In the genomic region with DNA sequence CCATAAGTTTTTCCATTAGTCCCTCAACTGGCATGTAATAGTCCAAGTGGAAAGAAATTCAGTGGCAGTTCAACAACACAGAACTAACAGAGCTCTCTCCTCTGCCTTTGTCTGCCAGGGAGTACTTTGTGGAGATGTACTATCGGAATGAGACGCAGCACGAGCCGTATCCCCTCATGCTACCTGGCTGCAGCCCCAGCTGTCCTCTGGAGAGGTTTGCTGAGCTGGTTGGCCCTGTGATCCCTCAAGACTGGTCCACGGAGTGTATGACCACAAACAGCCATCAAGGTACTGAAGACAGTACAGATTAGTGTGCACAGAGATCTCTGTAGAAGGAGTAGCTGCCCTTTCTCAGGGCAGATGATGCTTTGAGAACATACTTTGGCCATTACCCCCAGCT, we compare ENCODE assay signal across 36 cellular contexts. TPM values are rescaled to one million over a fixed set of nuclear protein-coding genes. Genes with fewer than 3 reads are reported as not detected.
DNase-seq lines count a peak whose midpoint lies in the region; ATAC-seq, FAIRE-seq and TF ChIP-seq lines count a peak whose summit lies in the region.
"Had no signal": no experiment of that assay in that cellular context is flagged by ENCODE, and none has a peak within 500 bp of the region (broad histone marks: within the 10 kb centered on the region; RNA-seq: fewer than 3 reads in every experiment).

No MANE protein-coding gene starts in this region.

- intact Hi-C loops in HepG2 (cut with micrococcal nuclease; ENCODE audit: unreplicated experiment): no loop called here
- intact Hi-C loops in right lobe of liver (cut with DNase I): no loop called here
- intact Hi-C loops in K562 (cut with micrococcal nuclease): no loop called here
- intact Hi-C loops in vagina (cut with DNase I): no loop called here

- no peak overlapping the region for H3K23ac ChIP-seq in H1 (ENCODE audit: insufficient read length)

- no peak overlapping the region for H3K27ac ChIP-seq in HepG2 (ENCODE audit: extremely low read length, insufficient read depth, low read length)
- H3K27ac ChIP-seq in right lobe of liver: no peak overlapping the region
- peak overlapping the region; percentile 51 for H3K27ac ChIP-seq in VCaP
- H3K27ac ChIP-seq in K562 (ENCODE audit: extremely low read depth, low read depth, low read length): no peak overlapping the region
- H3K27ac ChIP-seq in H1 (ENCODE audit: low read depth, low read length): no peak overlapping the region
- H3K27ac ChIP-seq in vagina: no peak overlapping the region
- H3K27ac ChIP-seq: 22Rv1; A549; BLaER1; BLaER1 treated with 17β-estradiol and CSF1 and Interleukin-3, amounts not matched to agents 10 nM and 100 nM; C4-2B had no signal

- H3K4me1 ChIP-seq in HepG2 (ENCODE audit: insufficient read depth, low read length): no peaks in the 10 kb centered on the region
- no peaks in the 10 kb centered on the region for H3K4me1 ChIP-seq in right lobe of liver
- H3K4me1 ChIP-seq in K562 (replicated peaks in 1 of 2; ENCODE audit: control insufficient read depth in 2 of 2, insufficient read depth in 2 of 2, low read length in 2 of 2): no peaks in the 10 kb centered on the region
- H3K4me1 ChIP-seq in H1 (replicated peaks in 1 of 4; ENCODE audit: control insufficient read depth in 3 of 4, insufficient read depth in 4 of 4, low read length in 3 of 4): peaks cover 0 to 2% (median under 1%) of the 10 kb centered on the region in 4 experiments; a peak in 3 of 7 replicates
- H3K4me1 ChIP-seq in vagina: no peaks in the 10 kb centered on the region
- H3K4me1 ChIP-seq: A549, BE2C had no signal

- no peak overlapping the region for H3K56ac ChIP-seq in H1 (replicated peaks; ENCODE audit: insufficient read length, low read depth, low read length)

- H3K4ac ChIP-seq in H1 (replicated peaks; ENCODE audit: insufficient read length, low read depth, low read length): no peak overlapping the region

- H2BK12ac ChIP-seq in H1 (ENCODE audit: low read depth, low read length): no peak overlapping the region

- BruUV-seq in HepG2 (replicated peaks; lab: Mats Ljungman, UMichigan) (no TSS peak), K562 (replicated peaks; lab: Mats Ljungman, UMichigan) (no TSS peak)

- no peaks in the 10 kb centered on the region for H4K20me1 ChIP-seq in HepG2 (ENCODE audit: insufficient read depth, low read length)
- H4K20me1 ChIP-seq in K562 (replicated peaks; ENCODE audit: control insufficient read depth, insufficient read depth, low read length): no peaks in the 10 kb centered on the region
- H4K20me1 ChIP-seq in H1 (replicated peaks in 1 of 2; ENCODE audit: control insufficient read depth in 1 of 2, insufficient read depth in 2 of 2, low read length in 2 of 2): no peaks in the 10 kb centered on the region
- H4K20me1 ChIP-seq: BLaER1 had no signal

- no peak overlapping the region for H2AK5ac ChIP-seq in H1 (ENCODE audit: low read depth, low read length)

- no peaks in the 10 kb centered on the region for H3K9me3 ChIP-seq in HepG2 (ENCODE audit: low read length)
- no peaks in the 10 kb centered on the region for H3K9me3 ChIP-seq in right lobe of liver
- H3K9me3 ChIP-seq in K562 (replicated peaks; ENCODE audit: control insufficient read depth, insufficient read depth, low read depth, low read length): no peaks in the 10 kb centered on the region
- H3K9me3 ChIP-seq in H1 (ENCODE audit: insufficient read depth in 2 of 2, low read depth in 1 of 2, low read length in 1 of 2): no peaks in the 10 kb centered on the region
- H3K9me3 ChIP-seq in vagina: no peaks in the 10 kb centered on the region
- H3K9me3 ChIP-seq: A549; BE2C; BLaER1; BLaER1 treated with 17β-estradiol and CSF1 and Interleukin-3, amounts not matched to agents 10 nM and 100 nM; Caco-2 had no signal

- no peak for TF ChIP-seq RAD21 in HepG2 (CRISPR knock-in tag; IDR thresholded peaks at IDR 0.05)
- TF ChIP-seq RAD21 in K562 (CRISPR knock-in tag; conservative IDR thresholded peaks at IDR 0.05 in 1 of 2, IDR thresholded peaks at IDR 0.05 in 1 of 2): no peak
- TF ChIP-seq RAD21 in H1 (IDR thresholded peaks at IDR 0.05 in 1 of 2, conservative IDR thresholded peaks at IDR 0.05 in 1 of 2; ENCODE audit: low read depth in 2 of 2, low read length in 2 of 2): no peak

- WGBS in HepG2 (ENCODE audit: low lambda C conversion rate): 30% methylated on average over 5 of the region's 5 CpGs
- 71% methylated on average over 4 of the region's 5 CpGs for WGBS in right lobe of liver (ENCODE audit: insufficient coverage, low coverage, low lambda C conversion rate, missing lambda C conversion rate)
- WGBS in K562 (ENCODE audit: insufficient coverage, low coverage, missing lambda C conversion rate): 0% methylated on average over 5 of the region's 5 CpGs
- WGBS in H1 (ENCODE audit: extremely low coverage in 1 of 2, insufficient coverage in 1 of 2, insufficient read length in 1 of 2, insufficient replicate concordance in 2 of 2, low coverage in 1 of 2, low lambda C conversion rate in 2 of 2, missing lambda C conversion rate in 1 of 2), 2 experiments: 91% methylated on average over 5 of the region's 5 CpGs; no CpG with 5 or more reads in 1 of the 2 experiments

- POLR2A ChIA-PET in HepG2 (lab: Yijun Ruan, JAX): no interaction called here
- POLR2A ChIA-PET in K562 (lab: Yijun Ruan, JAX): no interaction called here
- POLR2A ChIA-PET in H1 (lab: Charles Lee; ENCODE audit: partially characterized antibody): interaction anchor here (0.7 to 1.6 kb wide), 3 partner anchors 9 to 42 kb away, joined by 3 to 7 read pairs (median 4); no protein-coding TSS in a partner anchor

- no peak overlapping the region for H2BK120ac ChIP-seq in H1 (replicated peaks; ENCODE audit: low read depth, low read length)

- no peak overlapping the region for H3K4me2 ChIP-seq in HepG2 (ENCODE audit: low read depth, low read length)
- no peak overlapping the region for H3K4me2 ChIP-seq in K562 (ENCODE audit: insufficient read depth, low read length)
- H3K4me2 ChIP-seq in H1 (ENCODE audit: insufficient read depth in 1 of 2, low read depth in 2 of 2, low read length in 2 of 2): no peak overlapping the region
- H3K4me2 ChIP-seq: A549; BLaER1; BLaER1 treated with 17β-estradiol and CSF1 and Interleukin-3, amounts not matched to agents 10 nM and 100 nM had no signal

- H3K79me2 ChIP-seq in HepG2 (ENCODE audit: insufficient read depth, low read length): no peaks in the 10 kb centered on the region
- no peaks in the 10 kb centered on the region for H3K79me2 ChIP-seq in K562 (ENCODE audit: control insufficient read depth, insufficient read depth, low read length)
- H3K79me2 ChIP-seq in H1 (ENCODE audit: control insufficient read depth in 1 of 2, insufficient read depth in 2 of 2, low read length in 2 of 2): no peaks in the 10 kb centered on the region

- H4K8ac ChIP-seq in H1 (ENCODE audit: extremely low read depth, insufficient read depth, low read length): no peak overlapping the region

- H3K18ac ChIP-seq in H1 (ENCODE audit: extremely low read depth, low read length): no peak overlapping the region

- TF ChIP-seq CTCF in HepG2 (CRISPR knock-in tag; IDR thresholded peaks at IDR 0.05): no peak
- no peak for TF ChIP-seq CTCF in right lobe of liver (IDR thresholded peaks at IDR 0.05)
- TF ChIP-seq CTCF in VCaP (conservative IDR thresholded peaks at IDR 0.05): no peak
- no peak for TF ChIP-seq CTCF in K562 (IDR thresholded peaks at IDR 0.05 in 2 of 3, conservative IDR thresholded peaks at IDR 0.05 in 1 of 3; ENCODE audit: insufficient read depth in 2 of 3, low read depth in 1 of 3, low read length in 3 of 3)
- TF ChIP-seq CTCF in H1 (IDR thresholded peaks at IDR 0.05; ENCODE audit: control extremely low read depth in 1 of 3, insufficient read depth in 1 of 3, low read depth in 1 of 3, low read length in 3 of 3): no peak
- TF ChIP-seq CTCF in vagina (IDR thresholded peaks at IDR 0.05): no peak

- H3K27me3 ChIP-seq in HepG2 (ENCODE audit: control insufficient read depth in 1 of 2, insufficient read depth in 2 of 2, low read length in 2 of 2): peaks cover 0 to 3% of the 10 kb centered on the region in 2 experiments; a peak in 2 of 5 replicates
- H3K27me3 ChIP-seq in right lobe of liver: no peaks in the 10 kb centered on the region
- H3K27me3 ChIP-seq in K562 (ENCODE audit: control insufficient read depth in 2 of 2, insufficient read depth in 2 of 2, low read length in 2 of 2): peaks cover 0 to 5% of the 10 kb centered on the region in 2 experiments; a peak in 1 of 5 replicates
- H3K27me3 ChIP-seq in H1 (replicated peaks in 1 of 4; ENCODE audit: control insufficient read depth in 3 of 4, extremely low read depth in 1 of 4, insufficient read depth in 3 of 4, low read length in 3 of 4): no peaks in the 10 kb centered on the region
- no peaks in the 10 kb centered on the region for H3K27me3 ChIP-seq in vagina
- H3K27me3 ChIP-seq: BE2C; BLaER1; BLaER1 treated with 17β-estradiol and CSF1 and Interleukin-3, amounts not matched to agents 10 nM and 100 nM had no signal

- H3K9ac ChIP-seq in HepG2 (ENCODE audit: insufficient read depth, low read depth, low read length) (no peak overlapping the region), K562 (ENCODE audit: insufficient read depth in 1 of 2, low read depth in 2 of 2, low read length in 2 of 2) (no peak overlapping the region), H1 (replicated peaks in 1 of 4; ENCODE audit: extremely low read depth in 1 of 4, low read depth in 3 of 4, low read length in 3 of 4) (no peak overlapping the region)
- H3K9ac ChIP-seq: BLaER1; BLaER1 treated with 17β-estradiol and CSF1 and Interleukin-3, amounts not matched to agents 10 nM and 100 nM had no signal

- ATAC-seq in HepG2 (no peak), right lobe of liver (no peak), K562 (no peak), GM21423 (IDR thresholded peaks at IDR 0.05; ENCODE audit: unreplicated experiment) (no peak)
- ATAC-seq: A549; CD8-positive, alpha-beta T cell had no signal

- H4K5ac ChIP-seq in H1 (ENCODE audit: insufficient read length, low read depth, low read length): no peak overlapping the region

- DNase-seq in HepG2 (ENCODE audit: low spot score) (no peak), right lobe of liver (no peak), K562 (ENCODE audit: extremely low read depth in 1 of 4, low spot score in 3 of 4) (no peak), H1 (ENCODE audit: low read depth in 1 of 2, low spot score in 2 of 2) (no peak), vagina (ENCODE audit: extremely low spot score in 2 of 2) (no peak), cerebellum (ENCODE audit: low spot score) (no peak)
- DNase-seq: 8988T; ACHN; AML-193; BE2C; C1 segment of cervical spinal cord; Caco-2; Calu3; CD4-positive, alpha-beta memory T cell; CD4-positive, alpha-beta T cell; CD4-positive, CD25-positive, alpha-beta regulatory T cell; CD8-positive, alpha-beta memory T cell; COR-L47; DMS 273 treated with DMSO at 0.1 percent for 48 hours; DMS153; DMS53; DMS79; DMS79 treated with DMSO at 0.1 percent for 48 hours; DND-41; EL had no signal

- no peak overlapping the region for H2BK15ac ChIP-seq in H1 (ENCODE audit: low read length)

- H2AFZ ChIP-seq in HepG2 (ENCODE audit: low read length) (no peak overlapping the region), K562 (ENCODE audit: low read depth, low read length) (no peak overlapping the region), H1 (ENCODE audit: low read length) (0 out of 2 replicates have a peak overlapping the region, but pooled peaks have one; percentile 30)

- no peaks in the 10 kb centered on the region for H3K9me1 ChIP-seq in K562 (ENCODE audit: control insufficient read depth, insufficient read depth, low read length)

- no peak overlapping the region for H3K4me3 ChIP-seq in HepG2 (replicated peaks in 1 of 3; ENCODE audit: insufficient read depth in 1 of 3, low read depth in 2 of 3, low read length in 3 of 3)
- H3K4me3 ChIP-seq in right lobe of liver: no peak overlapping the region
- H3K4me3 ChIP-seq in K562: no peak overlapping the region
- H3K4me3 ChIP-seq in H1 (ENCODE audit: extremely low read depth in 1 of 4, insufficient read depth in 2 of 4, low read depth in 3 of 4, low read length in 4 of 4): no peak overlapping the region
- no peak overlapping the region for H3K4me3 ChIP-seq in vagina
- H3K4me3 ChIP-seq: A549; BLaER1; BLaER1 treated with 17β-estradiol and CSF1 and Interleukin-3, amounts not matched to agents 10 nM and 100 nM had no signal

- FAIRE-seq in HepG2 (lab: Jason Lieb, UNC) (no peak), K562 (lab: Jason Lieb, UNC) (no peak), H1 (lab: Jason Lieb, UNC) (no peak)
- FAIRE-seq: A204.1, A549, D721Med had no signal

- in situ Hi-C loops in HepG2 (cut with HindIII; ENCODE audit: extremely low pct_ligation_motif_present, low pct_unique_long_range_greater_than_20kb): no loop called here
- in situ Hi-C loops in K562 (cut with MboI): no loop called here

- CTCF ChIA-PET in HepG2 (lab: Yijun Ruan, JAX; ENCODE audit: low intra/inter-chr PET ratio, low total read pairs) (no interaction called here), K562 (lab: Yijun Ruan, JAX; ENCODE audit: low intra/inter-chr PET ratio) (no interaction called here), H1 (lab: Charles Lee; ENCODE audit: partially characterized antibody) (interaction anchor here (1.0 to 20.7 kb wide), 5 partner anchors 10 to 88 kb away, joined by 3 to 486 read pairs (median 6); no protein-coding TSS in a partner anchor)

- no peaks in the 10 kb centered on the region for H3K79me1 ChIP-seq in H1 (ENCODE audit: low read depth, low read length)

- TF ChIP-seq POLR2A in HepG2 (IDR thresholded peaks at IDR 0.05; ENCODE audit: insufficient read depth in 1 of 2, low read depth in 2 of 2, low read length in 2 of 2) (no peak), right lobe of liver (IDR thresholded peaks at IDR 0.05) (no peak), K562 (conservative IDR thresholded peaks at IDR 0.05) (no peak), H1 (IDR thresholded peaks at IDR 0.05; ENCODE audit: control extremely low read depth in 1 of 2, low read depth in 2 of 2, low read length in 2 of 2) (no peak), vagina (IDR thresholded peaks at IDR 0.05) (no peak)

- no peaks in the 10 kb centered on the region for H3K36me3 ChIP-seq in HepG2 (replicated peaks in 1 of 2; ENCODE audit: control insufficient read depth in 1 of 2, insufficient read depth in 2 of 2, low read length in 2 of 2)
- H3K36me3 ChIP-seq in right lobe of liver: no peaks in the 10 kb centered on the region
- no peaks in the 10 kb centered on the region for H3K36me3 ChIP-seq in K562 (ENCODE audit: control insufficient read depth, insufficient read depth, low read length)
- H3K36me3 ChIP-seq in H1 (ENCODE audit: control insufficient read depth in 2 of 4, insufficient read depth in 4 of 4, low read length in 3 of 4): no peaks in the 10 kb centered on the region
- no peaks in the 10 kb centered on the region for H3K36me3 ChIP-seq in vagina
- H3K36me3 ChIP-seq: BE2C, BLaER1 had no signal

- H3K14ac ChIP-seq in H1 (ENCODE audit: insufficient read length): no peak overlapping the region

- no peak overlapping the region for H4K91ac ChIP-seq in H1 (replicated peaks; ENCODE audit: insufficient read length, low read length)

- TF ChIP-seq EP300 in HepG2 (IDR thresholded peaks at IDR 0.05; ENCODE audit: low read depth in 2 of 2, low read length in 2 of 2): no peak
- no peak for TF ChIP-seq EP300 in HepG2 (CRISPR knock-in tag; IDR thresholded peaks at IDR 0.05; ENCODE audit: borderline replicate concordance)
- TF ChIP-seq EP300 in K562 (IDR thresholded peaks at IDR 0.05; ENCODE audit: low read length): no peak
- no peak for TF ChIP-seq EP300 in H1 (IDR thresholded peaks at IDR 0.05; ENCODE audit: borderline replicate concordance in 1 of 2, low read depth in 2 of 2, low read length in 2 of 2)

- no peaks in the 10 kb centered on the region for H3K23me2 ChIP-seq in H1 (ENCODE audit: low read depth, low read length)

- no peak overlapping the region for H2BK5ac ChIP-seq in H1 (ENCODE audit: low read depth, low read length)

- no peak overlapping the region for H2BK20ac ChIP-seq in H1 (ENCODE audit: low read length)

RNA-seq across cellular contexts. Expression of a gene that starts 39.4 kb away (rescaled TPM):
- total RNA-seq in HepG2 (2016; rRNA removed; fragmentation: Illumina TruSeq; extraction: Trizol) (not detected in 2 replicates), right lobe of liver (under 1 TPM in 5 of 6 experiments, not detected in 1; 0.12 to 0.49 (median 0.22) TPM), K562 (2014; rRNA removed) (1.1 TPM in 1 of 2 replicates, not detected in the other), K562 (2014; rRNA removed; fragmentation: Illumina TruSeq; extraction: Trizol) (0.25 and 0.41 TPM in 2 replicates), K562 (2015; rRNA removed; fragmentation: Illumina TruSeq; extraction: Trizol) (0.33 and 0.49 TPM in 2 replicates), K562 (2021) (0.18 TPM in 2 replicates), vagina (12.3 TPM), cerebellum (0.91 TPM)
- not detected in 2 replicates for total RNA-seq in HepG2 (2016; cell fraction: cytosol; rRNA removed; fragmentation: Illumina TruSeq; extraction: Trizol; ENCODE audit: low read depth)
- not detected in 2 replicates for total RNA-seq in HepG2 (2016; cell fraction: insoluble cytoplasmic fraction; rRNA removed; fragmentation: Illumina TruSeq; extraction: Trizol)
- total RNA-seq in HepG2 (2016; cell fraction: membrane; rRNA removed; fragmentation: Illumina TruSeq; extraction: Trizol): not detected in 2 replicates
- not detected in 2 replicates for total RNA-seq in HepG2 (2016; cell fraction: nucleus; rRNA removed; fragmentation: Illumina TruSeq; extraction: Trizol)
- polyA plus RNA-seq in HepG2 (2011; rRNA removed) (not detected in 2 replicates), K562 (2011; rRNA removed) (0.08 and 0.22 TPM in 2 replicates), K562 (2014; fragmentation: Illumina TruSeq; extraction: Trizol) (0.08 and 0.21 TPM in 2 replicates), K562 (2014; fragmentation: Nextera tagmentation; extraction: Ambion mirVana) (under 1 TPM; 0.20 to 0.25 TPM), K562 (2014; rRNA removed) (0.19 and 0.43 TPM in 2 replicates), H1 (2011; rRNA removed) (0.67 and 1.4 TPM in 2 replicates)
- not detected in 2 replicates for polyA plus RNA-seq in HepG2 (2011; cell fraction: cytosol; rRNA removed)
- polyA plus RNA-seq in HepG2 (2011; cell fraction: nucleus; rRNA removed): not detected in 2 replicates
- polyA plus RNA-seq in HepG2 (2012): not detected in 2 replicates
- polyA plus RNA-seq in HepG2 (2016; cell fraction: cytosol; fragmentation: Illumina TruSeq; extraction: Trizol; ENCODE audit: low read depth): not detected in 2 replicates
- not detected in 2 replicates for polyA plus RNA-seq in HepG2 (2016; cell fraction: insoluble cytoplasmic fraction; fragmentation: Illumina TruSeq; extraction: Trizol; ENCODE audit: low read depth)
- polyA plus RNA-seq in HepG2 (2016; cell fraction: membrane; fragmentation: Illumina TruSeq; extraction: Trizol; ENCODE audit: low read depth): not detected in 2 replicates
- not detected in 2 replicates for polyA plus RNA-seq in HepG2 (2016; cell fraction: nucleus; fragmentation: Illumina TruSeq; extraction: Trizol; ENCODE audit: insufficient read depth, low read depth)
- 9.4 TPM in 1 of 2 replicates, not detected in the other for polyA minus RNA-seq in HepG2 (2011; rRNA and poly(A)+ RNA removed; ENCODE audit: low replicate concordance)
- not detected in 2 replicates for polyA minus RNA-seq in HepG2 (2011; cell fraction: cytosol; rRNA and poly(A)+ RNA removed)
- polyA minus RNA-seq in HepG2 (2011; cell fraction: nucleus; rRNA and poly(A)+ RNA removed): not detected in 2 replicates
- total RNA-seq in K562 (2011; cell fraction: chromatin; rRNA removed; ENCODE audit: low replicate concordance): not detected in 2 replicates
- not detected in 2 replicates for total RNA-seq in K562 (2011; cell fraction: nucleolus; rRNA removed)
- not detected in 2 replicates for total RNA-seq in K562 (2011; cell fraction: nucleoplasm; rRNA removed)
- 0.22 and 0.35 TPM in 2 replicates for polyA plus RNA-seq in K562 (2011; cell fraction: cytosol; rRNA removed)
- polyA plus RNA-seq in K562 (2011; cell fraction: nucleus; rRNA removed): 0.10 and 0.26 TPM in 2 replicates
- polyA plus RNA-seq in K562 (2012): 0.36 and 0.44 TPM in 2 replicates
- 0.07 and 0.45 TPM in 2 replicates for polyA minus RNA-seq in K562 (2011; rRNA and poly(A)+ RNA removed)
- polyA minus RNA-seq in K562 (2011; cell fraction: cytosol; rRNA and poly(A)+ RNA removed): not detected in 2 replicates
- not detected in 2 replicates for polyA minus RNA-seq in K562 (2011; cell fraction: nucleus; rRNA and poly(A)+ RNA removed)
- 1.2 and 2.4 TPM in 2 replicates for total RNA-seq in H1 (2021; fragmentation: NEBNext Ultra II Directional; extraction: Animal tissue kit (Norgen Biotek cat#: 25700))
- 1.00 TPM for polyA plus RNA-seq in H1 (2011; cell fraction: cytosol; rRNA removed)
- polyA plus RNA-seq in H1 (2011; cell fraction: nucleus; rRNA removed): 1.5 TPM
- 2.1 to 4.3 TPM (median 2.6 TPM) in 4 replicates for polyA plus RNA-seq in H1 (2012, experiment 1 of 2)
- 0.33 TPM for polyA plus RNA-seq in H1 (2012, experiment 2 of 2)
- 3.4 TPM for polyA plus RNA-seq in H1 (2013, experiment 1 of 2)
- polyA plus RNA-seq in H1 (2013, experiment 2 of 2): 3.1 TPM
- polyA minus RNA-seq in H1 (2011; rRNA and poly(A)+ RNA removed): 2.6 and 4.8 TPM in 2 replicates
- polyA minus RNA-seq in H1 (2011; cell fraction: cytosol; rRNA and poly(A)+ RNA removed): 0.73 TPM
- polyA minus RNA-seq in H1 (2011; cell fraction: nucleus; rRNA and poly(A)+ RNA removed): 4.0 TPM
- total RNA-seq: A172; CD4-positive, alpha-beta memory T cell; CD4-positive, alpha-beta T cell; CD4-positive, CD25-positive, alpha-beta regulatory T cell; CD8-positive, alpha-beta memory T cell; CD8-positive, alpha-beta T cell had no signal
- polyA plus RNA-seq: CD4-positive, alpha-beta memory T cell; CD4-positive, CD25-positive, alpha-beta regulatory T cell; CD8-positive, alpha-beta memory T cell had no signal
